ENCODE assay signal across 6 cellular contexts in genomic region chr6:32189082-32189741, GRCh38. TPM values are rescaled to one million over a fixed set of nuclear protein-coding genes. Genes with fewer than 3 reads are reported as not detected.
DNase-seq lines count a peak whose midpoint lies in the region; ATAC-seq lines count a peak whose summit lies in the region.

No MANE protein-coding gene starts in this region.

- H3K4me3 ChIP-seq in Karpas-422 (ENCODE audit: low read length): peak overlapping the region; percentile 82

- H3K36me3 ChIP-seq in Karpas-422 (ENCODE audit: insufficient read depth, low read length): 0 out of 2 replicates have a peak, but pooled peaks cover 2% of the 10 kb centered on the region

- H3K27ac Mint-ChIP-seq in effector memory CD8-positive, alpha-beta T cell: peak overlapping the region; percentile 96 to 98

- peaks cover 61 to 69% of the 10 kb centered on the region in 2 donors for H3K4me1 Mint-ChIP-seq in effector memory CD8-positive, alpha-beta T cell (ENCODE audit: low read depth in 2 of 2)

- peaks cover 61% of the 10 kb centered on the region for H3K36me3 Mint-ChIP-seq in effector memory CD8-positive, alpha-beta T cell (ENCODE audit: insufficient read depth)

- peak overlapping the region; percentile 95 for H3K9ac ChIP-seq in Karpas-422 (ENCODE audit: low read length)

- H3K4me2 ChIP-seq in Karpas-422 (ENCODE audit: low read depth, low read length, poor library complexity, severe bottlenecking): peak overlapping the region; percentile 87

- H3K27me3 Mint-ChIP-seq in effector memory CD8-positive, alpha-beta T cell: no peaks in the 10 kb centered on the region

- no peaks in the 10 kb centered on the region for H4K20me1 ChIP-seq in Karpas-422 (ENCODE audit: insufficient read depth, low read depth, low read length)

- no peak overlapping the region for H2AFZ ChIP-seq in Karpas-422 (ENCODE audit: low read length)

- DNase-seq in Karpas-422 (no peak), retina (peak; percentile 34), NOMO-1 treated with DMSO at 0.1 percent for 48 hours (lab: John Stamatoyannopoulos, UW; ENCODE audit: unreplicated experiment) (no peak), NCI-H345 (lab: John Stamatoyannopoulos, UW) (no peak)
- DNase-seq in effector memory CD8-positive, alpha-beta T cell: no peak

- ATAC-seq in effector memory CD8-positive, alpha-beta T cell (replicated peaks): no peak
- ATAC-seq in GM18498 (IDR thresholded peaks at IDR 0.05; ENCODE audit: unreplicated experiment): no peak

- H3K4me3 Mint-ChIP-seq in effector memory CD8-positive, alpha-beta T cell: peak overlapping the region; percentile 95 to 99

- no peaks in the 10 kb centered on the region for H3K9me3 ChIP-seq in Karpas-422 (ENCODE audit: low read length)

- peak overlapping the region; percentile 87 for H3K27ac ChIP-seq in Karpas-422 (ENCODE audit: low read length)

- H3K4me1 ChIP-seq in Karpas-422 (ENCODE audit: low read length): peaks cover 69% of the 10 kb centered on the region

- no peaks in the 10 kb centered on the region for H3K27me3 ChIP-seq in Karpas-422 (ENCODE audit: low read length)

- H3K79me2 ChIP-seq in Karpas-422 (ENCODE audit: low read length): peaks cover 49% of the 10 kb centered on the region

- H3K9me3 Mint-ChIP-seq in effector memory CD8-positive, alpha-beta T cell: no peaks in the 10 kb centered on the region

- H3K9me2 ChIP-seq in Karpas-422 (replicated peaks; ENCODE audit: insufficient read depth, low read length): no peaks in the 10 kb centered on the region

RNA-seq across cellular contexts. Expression of gene PBX2, which starts 0.8 kb away (rescaled TPM):
- 51.7 and 84.0 TPM in 2 replicates for total RNA-seq in Karpas-422 (2014; rRNA removed; shearing (Covaris generic); ENCODE audit: low replicate concordance)

RNA-seq across cellular contexts. Expression of gene GPSM3, which starts 3.2 kb away (rescaled TPM):
- 66.5 and 85.9 TPM in 2 replicates for total RNA-seq in Karpas-422 (2014; rRNA removed; shearing (Covaris generic); ENCODE audit: low replicate concordance)

RNA-seq across cellular contexts. Expression of gene AGER, which starts 5.2 kb away (rescaled TPM):
- total RNA-seq in Karpas-422 (2014; rRNA removed; shearing (Covaris generic); ENCODE audit: low replicate concordance): 9.0 and 9.2 TPM in 2 replicates

RNA-seq across cellular contexts. Expression of gene RNF5, which starts 11.0 kb away (rescaled TPM):
- total RNA-seq in Karpas-422 (2014; rRNA removed; shearing (Covaris generic); ENCODE audit: low replicate concordance): 73.5 and 78.5 TPM in 2 replicates

RNA-seq across cellular contexts. Expression of gene AGPAT1, which starts 13.3 kb away (rescaled TPM):
- 54.8 and 74.5 TPM in 2 replicates for total RNA-seq in Karpas-422 (2014; rRNA removed; shearing (Covaris generic); ENCODE audit: low replicate concordance)
